ENCODE assay signal across 8 cellular contexts in genomic region chr4:89838005-89838404, GRCh38. TPM values are rescaled to one million over a fixed set of nuclear protein-coding genes. Genes with fewer than 3 reads are reported as not detected.
DNase-seq lines count a peak whose midpoint lies in the region; ATAC-seq and TF ChIP-seq lines count a peak whose summit lies in the region.

No MANE protein-coding gene starts in this region.

- H3K9me3 Mint-ChIP-seq in activated CD4-positive, alpha-beta T cell treated with anti-CD3 and anti-CD28 coated beads for 36 hours (ENCODE audit: low read depth): no peaks in the 10 kb centered on the region

- H3K4me1 ChIP-seq in esophagus squamous epithelium: peaks cover 0 to 33% (median 6%) of the 10 kb centered on the region in 3 donors

- no peak for DNase-seq in activated CD4-positive, alpha-beta T cell treated with anti-CD3 and anti-CD28 coated beads for 36 hours
- DNase-seq in activated CD4-positive, alpha-beta T cell treated with anti-CD3 and anti-CD28 coated beads, Interleukin-2, amount 50 U/mL, for 4 hours: no peak
- DNase-seq in SK-MEL-5 (ENCODE audit: low read depth, low spot score) (peak; percentile 49), esophagus squamous epithelium (lab: John Stamatoyannopoulos, UW) (no peak), putamen (ENCODE audit: low spot score) (peak; percentile 53), left lobe of liver (ENCODE audit: low spot score) (no peak)
- DNase-seq in central memory CD4-positive, alpha-beta T cell: no peak

- H3K9me3 ChIP-seq in esophagus squamous epithelium: no peaks in the 10 kb centered on the region

- no peak for TF ChIP-seq CTCF in esophagus squamous epithelium (IDR thresholded peaks at IDR 0.05)

- intact Hi-C loops in activated CD4-positive, alpha-beta T cell treated with anti-CD3 and anti-CD28 coated beads for 36 hours (cut with DNase I, micrococcal nuclease): loop anchor here in 1 of 2 experiments (5.0 kb wide), 1 partner anchor 366 kb away; no protein-coding TSS in a partner anchor
- intact Hi-C loops in esophagus squamous epithelium (cut with DNase I): no loop called here

- H3K36me3 Mint-ChIP-seq in activated CD4-positive, alpha-beta T cell treated with anti-CD3 and anti-CD28 coated beads for 36 hours (ENCODE audit: low read depth): peaks cover 2% of the 10 kb centered on the region

- peaks cover 47% of the 10 kb centered on the region for H3K27me3 Mint-ChIP-seq in activated CD4-positive, alpha-beta T cell treated with anti-CD3 and anti-CD28 coated beads for 36 hours

- no peaks in the 10 kb centered on the region for H3K36me3 ChIP-seq in esophagus squamous epithelium

- peak overlapping the region in 2 of 4 donors; percentile 68 to 72 for H3K27ac ChIP-seq in esophagus squamous epithelium

- in situ Hi-C loops in SK-MEL-5 (cut with HindIII; ENCODE audit: low pct_unique_long_range_greater_than_20kb, low sequenced_read_pairs): no loop called here

- peak overlapping the region; percentile 39 to 78 (median 62) for H3K4me3 ChIP-seq in esophagus squamous epithelium

- peaks cover 0 to 86% (median 3%) of the 10 kb centered on the region in 4 donors for H3K27me3 ChIP-seq in esophagus squamous epithelium

- TF ChIP-seq POLR2A in esophagus squamous epithelium (IDR thresholded peaks at IDR 0.05): no peak

- peaks cover 16% of the 10 kb centered on the region for H3K4me1 Mint-ChIP-seq in activated CD4-positive, alpha-beta T cell treated with anti-CD3 and anti-CD28 coated beads for 36 hours

- CTCF ChIA-PET in activated CD4-positive, alpha-beta T cell treated with anti-CD3 and anti-CD28 coated beads for 36 hours (lab: Charles Lee): interaction anchor here (0.6 to 1.0 kb wide), 2 partner anchors 15 to 65 kb away, joined by 3 read pairs; no protein-coding TSS in a partner anchor

- no peak overlapping the region for H3K27ac Mint-ChIP-seq in activated CD4-positive, alpha-beta T cell treated with anti-CD3 and anti-CD28 coated beads for 36 hours

- WGBS in esophagus squamous epithelium, 2 donors: 2 to 5% methylated on average over 9 of the region's 9 CpGs

- peak overlapping the region; percentile 70 for H3K4me3 Mint-ChIP-seq in activated CD4-positive, alpha-beta T cell treated with anti-CD3 and anti-CD28 coated beads for 36 hours

- ATAC-seq in activated CD4-positive, alpha-beta T cell treated with anti-CD3 and anti-CD28 coated beads for 36 hours: no peak
- no peak for ATAC-seq in left lobe of liver
- ATAC-seq in HG02938 (IDR thresholded peaks at IDR 0.05; ENCODE audit: unreplicated experiment): no peak

- POLR2A ChIA-PET in activated CD4-positive, alpha-beta T cell treated with anti-CD3 and anti-CD28 coated beads for 36 hours (lab: Charles Lee): no interaction called here

RNA-seq across cellular contexts. Expression of gene SNCA, which starts 1.0 kb away (rescaled TPM):
- total RNA-seq in activated CD4-positive, alpha-beta T cell treated with anti-CD3 and anti-CD28 coated beads for 36 hours: 1 to 10 TPM in 1 of 2 experiments, under 1 TPM in 1; 0.85 to 1.3 TPM
- total RNA-seq in SK-MEL-5 (2014; rRNA removed; shearing (Covaris generic)): 179 and 186 TPM in 2 replicates
- 221 and 235 TPM in 2 replicates for polyA plus RNA-seq in SK-MEL-5 (2015; cell fraction: cytosol; rRNA removed)
- 51.3 and 60.2 TPM in 2 replicates for polyA plus RNA-seq in SK-MEL-5 (2015; cell fraction: nucleus; rRNA removed)
- total RNA-seq in esophagus squamous epithelium: 10 to 100 TPM in 1 of 4 donors, 1 to 10 TPM in 2, under 1 TPM in 1; 0.87 to 16.3 (median 5.3) TPM
- 0.20 TPM for total RNA-seq in left lobe of liver

RNA-seq across cellular contexts. Expression of gene MMRN1, which starts 56.6 kb away (rescaled TPM):
- under 1 TPM; 0.04 to 0.11 TPM for total RNA-seq in activated CD4-positive, alpha-beta T cell treated with anti-CD3 and anti-CD28 coated beads for 36 hours
- 0.16 and 0.29 TPM in 2 replicates for total RNA-seq in SK-MEL-5 (2014; rRNA removed; shearing (Covaris generic))
- polyA plus RNA-seq in SK-MEL-5 (2015; cell fraction: cytosol; rRNA removed): not detected in 2 replicates
- 0.05 TPM in 1 of 2 replicates, not detected in the other for polyA plus RNA-seq in SK-MEL-5 (2015; cell fraction: nucleus; rRNA removed)
- total RNA-seq in esophagus squamous epithelium (10 to 100 TPM in 2 of 4 donors, 1 to 10 TPM in 1, under 1 TPM in 1; 0.80 to 58.0 (median 14.8) TPM), left lobe of liver (5.0 TPM)

Comparison
In these comparisons a context has a peak if more than half of its experiments do, and no peak if none do; other contexts are left out.
1. DNase-seq: peak in SK-MEL-5 (single experiment) and putamen (single experiment); none in activated CD4-positive, alpha-beta T cell treated with anti-CD3 and anti-CD28 coated beads for 36 hours (single experiment), activated CD4-positive, alpha-beta T cell treated with anti-CD3 and anti-CD28 coated beads, Interleukin-2, amount 50 U/mL, for 4 hours (0 of 2), esophagus squamous epithelium (single experiment), left lobe of liver (single experiment) and central memory CD4-positive, alpha-beta T cell (single experiment).
2. RNA of gene SNCA, which starts 1.0 kb away (total RNA-seq): 179 to 186 TPM in SK-MEL-5; 0.87 to 16.3 TPM in esophagus squamous epithelium, 0.85 to 1.3 TPM in activated CD4-positive, alpha-beta T cell treated with anti-CD3 and anti-CD28 coated beads for 36 hours and 0.20 TPM in left lobe of liver (single experiment); every median in the first group is over 10 times any median in the second.